ENCODE assay signal across 27 cellular contexts in the genomic region with DNA sequence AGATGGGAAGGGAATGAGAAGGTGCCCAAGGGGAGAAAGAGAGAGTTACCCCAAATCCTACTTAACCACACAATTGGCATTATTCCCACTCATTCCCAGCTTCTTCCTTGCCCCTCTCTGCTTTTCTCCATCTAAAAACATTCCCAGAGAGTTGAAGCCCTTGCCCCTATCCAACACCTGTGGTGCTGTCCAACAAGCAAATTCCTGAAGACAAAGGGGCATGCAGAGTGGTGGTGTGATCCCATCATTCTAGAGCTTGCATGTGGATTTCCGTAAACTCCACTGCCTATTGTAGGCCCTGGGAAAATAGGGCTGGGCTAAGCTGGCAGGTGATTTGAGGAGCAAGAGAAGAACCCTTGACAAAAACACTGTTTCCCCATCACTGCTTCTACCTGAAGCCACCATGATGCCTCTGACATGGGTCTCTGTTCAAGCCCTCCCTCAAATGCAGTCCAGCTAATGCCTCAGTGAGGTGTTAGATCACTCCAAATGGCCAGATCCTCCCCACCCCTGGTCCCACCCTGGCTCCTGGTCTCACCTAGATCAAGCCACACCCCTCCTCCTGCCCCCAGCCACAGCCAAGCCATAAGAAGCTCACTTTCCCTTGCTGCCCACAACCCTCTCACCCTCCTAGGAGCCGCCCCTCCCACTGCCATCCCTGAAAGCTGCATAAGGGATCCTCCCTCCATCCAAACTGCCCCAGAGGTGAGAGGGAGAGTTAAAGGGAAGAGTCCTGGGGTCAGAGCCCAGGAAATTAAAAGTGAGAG. TPM values are rescaled to one million over a fixed set of nuclear protein-coding genes. Genes with fewer than 3 reads are reported as not detected.
"Had no signal": no experiment of that assay in that cellular context is flagged by ENCODE, and none has a peak within 500 bp of the region (broad histone marks: within the 10 kb centered on the region; RNA-seq: fewer than 3 reads in every experiment).

No MANE protein-coding gene starts in this region.

- DNase-seq: activated CD4-positive, CD25-positive, alpha-beta regulatory T cell treated with anti-CD3 and anti-CD28 coated beads, Interleukin-2, amount 50 U/mL, for 72 hours; activated naive CD4-positive, alpha-beta T cell; activated naive CD8-positive, alpha-beta T cell treated with anti-CD3 and anti-CD28 coated beads, Interleukin-2, amount 50 U/mL, for 24 hours; aorta; effector memory CD4-positive, alpha-beta T cell; foreskin melanocyte; left colon; naive B cell; nucleus accumbens; stimulated activated CD4-positive, alpha-beta T cell treated with anti-CD3 and anti-CD28 coated beads, Interleukin-4, amount 100 ng/mL, for 24 hours; stimulated activated CD8-positive, alpha-beta memory T cell treated with anti-CD3 and anti-CD28 coated beads, Interleukin-4, amount 100 ng/mL, for 48 hours; stimulated activated naive CD4-positive, alpha-beta T cell treated with Interleukin-2 at 50 U/mL for 16 hours; substantia nigra; T-helper 9 cell; transverse colon had no signal

- H3K9me3 ChIP-seq: transverse colon, vagina had no signal

- ATAC-seq: activated naive CD8-positive, alpha-beta T cell treated with anti-CD3 and anti-CD28 coated beads, Interleukin-2, amount 50 U/mL, for 24 hours; left colon had no signal

- H3K4me3 Mint-ChIP-seq: activated naive CD8-positive, alpha-beta T cell treated with anti-CD3 and anti-CD28 coated beads, Interleukin-2, amount 50 U/mL, for 24 hours; activated T-helper 1 cell treated with anti-CD3 and anti-CD28 coated beads, Interleukin-12 subunit alpha, Interleukin-12 subunit beta, Interleukin-2, Interleukin-4 antibody, amounts not matched to agents 30 ng/mL and 10 ng/mL and 1 ng/mL, durations not matched to agents 14 hours and 24 hours and 36 hours; dendritic cell treated with granulocyte-macrophage colony-stimulating factor and Interleukin-4, amounts not matched to agents 40 ng/mL and 50 ng/mL, for 4 days; naive B cell had no signal

- H3K4me1 Mint-ChIP-seq: activated naive CD8-positive, alpha-beta T cell treated with anti-CD3 and anti-CD28 coated beads, Interleukin-2, amount 50 U/mL, for 24 hours; naive B cell had no signal

- H3K27ac Mint-ChIP-seq: activated naive CD8-positive, alpha-beta T cell treated with anti-CD3 and anti-CD28 coated beads, Interleukin-2, amount 50 U/mL, for 24 hours; activated T-helper 1 cell treated with anti-CD3 and anti-CD28 coated beads, Interleukin-12 subunit alpha, Interleukin-12 subunit beta, Interleukin-2, Interleukin-4 antibody, amounts not matched to agents 30 ng/mL and 10 ng/mL and 1 ng/mL, durations not matched to agents 14 hours and 24 hours and 36 hours; dendritic cell treated with granulocyte-macrophage colony-stimulating factor and Interleukin-4, amounts not matched to agents 40 ng/mL and 50 ng/mL, for 4 days; naive B cell had no signal

- FAIRE-seq: bronchial epithelial cell, islet of Langerhans had no signal

- H3K27me3 ChIP-seq: right atrium auricular region, vagina had no signal

- H3K4me1 ChIP-seq: right atrium auricular region, transverse colon, vagina had no signal

- H3K36me3 ChIP-seq: right atrium auricular region, transverse colon, vagina had no signal

- H3K27ac ChIP-seq: epithelial cell of prostate, right atrium auricular region, skin epidermis, transverse colon, vagina had no signal

- H3K9me3 Mint-ChIP-seq: activated T-helper 1 cell treated with anti-CD3 and anti-CD28 coated beads, Interleukin-12 subunit alpha, Interleukin-12 subunit beta, Interleukin-2, Interleukin-4 antibody, amounts not matched to agents 30 ng/mL and 10 ng/mL and 1 ng/mL, durations not matched to agents 14 hours and 24 hours and 36 hours had no signal

- H3K4me3 ChIP-seq: right atrium auricular region, skin epidermis, transverse colon, vagina had no signal

RNA-seq across cellular contexts. Expression of gene SYT2, which starts 29.5 kb away (rescaled TPM):
- total RNA-seq: activated CD8-positive, alpha-beta memory T cell treated with anti-CD3 and anti-CD28 coated beads for 36 hours; activated T-helper 1 cell treated with anti-CD3 and anti-CD28 coated beads, Interleukin-12 subunit alpha, Interleukin-12 subunit beta, Interleukin-2, Interleukin-4 antibody, amounts not matched to agents 30 ng/mL and 10 ng/mL and 1 ng/mL, durations not matched to agents 14 hours and 24 hours and 36 hours; fibroblast of lung; lung microvascular endothelial cell; posterior vena cava; right atrium auricular region; vagina had no signal
